Comparison of ENCODE assay signal across 11 cellular contexts in the genomic region with DNA sequence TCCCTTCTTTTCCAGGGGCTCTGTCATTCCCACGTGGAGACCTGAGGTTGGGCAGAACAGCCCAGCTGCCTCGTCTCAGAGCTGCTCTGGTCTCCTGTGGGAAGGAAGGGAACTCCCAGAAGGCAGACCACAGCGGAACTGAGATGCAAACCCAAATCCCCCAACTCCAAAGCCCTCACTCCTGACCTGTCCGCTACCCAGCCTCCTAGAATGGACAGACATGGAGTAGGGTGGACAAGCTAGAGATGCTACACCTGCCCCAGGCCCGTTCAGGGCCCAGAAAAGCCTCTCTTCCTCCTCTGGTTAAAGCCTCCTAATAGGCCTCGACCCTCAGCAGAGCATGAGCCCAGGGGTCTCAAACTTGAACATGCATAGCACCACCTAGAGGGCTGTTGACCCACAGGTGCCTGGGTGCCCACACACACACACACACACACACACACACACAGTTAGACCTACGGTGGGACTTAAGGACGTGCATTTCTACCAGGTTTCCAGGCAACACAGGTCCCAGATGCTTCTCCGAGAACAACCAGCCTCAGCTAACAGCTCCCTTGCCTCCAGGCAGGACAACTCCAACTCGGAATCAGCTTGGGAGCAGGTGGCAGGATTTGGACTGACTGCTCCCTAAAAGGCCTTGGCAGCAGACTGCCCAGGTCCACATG.
DNase-seq lines count a peak whose midpoint lies in the region; ATAC-seq and TF ChIP-seq lines count a peak whose summit lies in the region.
"Had no signal": no experiment of that assay in that cellular context is flagged by ENCODE, and none has a peak within 500 bp of the region (broad histone marks: within the 10 kb centered on the region; RNA-seq: fewer than 3 reads in every experiment).

No MANE protein-coding gene starts in this region.

- peak overlapping the region in 1 of 2 experiments; percentile 76; a peak in 2 of 4 replicates for H3K27ac ChIP-seq in SK-N-SH (ENCODE audit: low read depth in 2 of 2, low read length in 1 of 2)
- H3K27ac ChIP-seq in urinary bladder (ENCODE audit: low read depth): peak overlapping the region; percentile 76

- CTCF ChIA-PET in SK-N-SH (lab: Yijun Ruan, JAX): interaction anchor here (0.6 to 3.8 kb wide), 20 partner anchors 9 to 1019 kb away, joined by 3 to 13 read pairs (median 4); partner anchors contain the start of gene TNS1

- H3K27me3 ChIP-seq in SK-N-SH (ENCODE audit: insufficient read depth): no peaks in the 10 kb centered on the region

- ATAC-seq in SK-N-SH treated with all-trans-retinoic acid at 6 μM for 48 hours (no peak), GM21381 (IDR thresholded peaks at IDR 0.05; ENCODE audit: unreplicated experiment) (no peak), GM21390 (IDR thresholded peaks at IDR 0.05; ENCODE audit: unreplicated experiment) (no peak)
- ATAC-seq: naive thymus-derived CD4-positive, alpha-beta T cell had no signal

- TF ChIP-seq CTCF in SK-N-SH (IDR thresholded peaks at IDR 0.05) (peak; percentile 16), endothelial cell (IDR thresholded peaks at IDR 0.05; ENCODE audit: unreplicated experiment) (no peak), nephron (IDR thresholded peaks at IDR 0.05; ENCODE audit: unreplicated experiment in 3 of 3) (no peak)

- H3K36me3 ChIP-seq in SK-N-SH (replicated peaks in 1 of 2; ENCODE audit: control insufficient read depth in 1 of 2, insufficient read depth in 2 of 2, low read length in 1 of 2) (peaks cover 8 to 16% of the 10 kb centered on the region in 2 experiments), urinary bladder (ENCODE audit: insufficient read depth) (no peaks in the 10 kb centered on the region)

- POLR2A ChIA-PET in SK-N-SH (lab: Yijun Ruan, JAX): interaction anchor here (0.7 to 1.8 kb wide), 5 partner anchors 9 to 96 kb away, joined by 3 to 8 read pairs (median 6); no protein-coding TSS in a partner anchor

- H2AFZ ChIP-seq in SK-N-SH (ENCODE audit: low read depth): no peak overlapping the region

- peak; percentile 16; the same call in 1 of the 2 replicates for TF ChIP-seq RAD21 in SK-N-SH (IDR thresholded peaks at IDR 0.05; ENCODE audit: low read length)

- H3K79me2 ChIP-seq in SK-N-SH (ENCODE audit: insufficient read depth): peaks cover 94% of the 10 kb centered on the region

- peak; percentile 61 for DNase-seq in SK-N-SH
- DNase-seq in endothelial cell (ENCODE audit: low spot score): no peak
- no peak for DNase-seq in NCI-H146 (lab: John Stamatoyannopoulos, UW)
- DNase-seq: naive thymus-derived CD4-positive, alpha-beta T cell; stimulated activated naive CD4-positive, alpha-beta T cell had no signal

- peaks cover 66% of the 10 kb centered on the region for H4K20me1 ChIP-seq in SK-N-SH (ENCODE audit: insufficient read depth)

- H3K9me3 Mint-ChIP-seq in endothelial cell (ENCODE audit: unreplicated experiment) (no peaks in the 10 kb centered on the region), nephron (no peaks in the 10 kb centered on the region)
- H3K9me3 Mint-ChIP-seq: naive thymus-derived CD4-positive, alpha-beta T cell had no signal

- H3K4me2 ChIP-seq in SK-N-SH: no peak overlapping the region
- H3K4me2 ChIP-seq: A549 had no signal

- H3K9me2 ChIP-seq in SK-N-SH: no peaks in the 10 kb centered on the region

- H3K4me1 Mint-ChIP-seq in endothelial cell (ENCODE audit: unreplicated experiment) (peaks cover 54% of the 10 kb centered on the region), nephron (peaks cover 65% of the 10 kb centered on the region)

- no peak overlapping the region for H3K9ac ChIP-seq in SK-N-SH

- WGBS in SK-N-SH (ENCODE audit: low lambda C conversion rate): 89% methylated on average over 5 of the region's 10 CpGs
- 50% methylated on average over 10 of the region's 10 CpGs for WGBS in urinary bladder

- H3F3A ChIP-seq in SK-N-SH (replicated peaks; ENCODE audit: insufficient read depth): peaks cover 7% of the 10 kb centered on the region

- H3K4me3 ChIP-seq in SK-N-SH (ENCODE audit: low read depth in 2 of 2, low read length in 1 of 2): no peak overlapping the region
- H3K4me3 ChIP-seq in urinary bladder (ENCODE audit: low read depth, low read length): no peak overlapping the region
- H3K4me3 ChIP-seq: A549 had no signal

- peaks cover 7% of the 10 kb centered on the region for H3K36me3 Mint-ChIP-seq in endothelial cell (ENCODE audit: low read depth, unreplicated experiment)
- peaks cover 5% of the 10 kb centered on the region for H3K36me3 Mint-ChIP-seq in nephron (ENCODE audit: low read depth)
- H3K36me3 Mint-ChIP-seq: naive thymus-derived CD4-positive, alpha-beta T cell had no signal

- H3K27me3 Mint-ChIP-seq in endothelial cell (ENCODE audit: unreplicated experiment) (peaks cover 15% of the 10 kb centered on the region), nephron (ENCODE audit: low read depth) (no peaks in the 10 kb centered on the region)

- TF ChIP-seq EP300 in SK-N-SH (IDR thresholded peaks at IDR 0.05; ENCODE audit: borderline replicate concordance in 1 of 2, low read depth in 1 of 2, low read length in 1 of 2): no peak

- peak overlapping the region; percentile 67 for H3K4me3 Mint-ChIP-seq in endothelial cell (ENCODE audit: unreplicated experiment)
- no peak overlapping the region for H3K4me3 Mint-ChIP-seq in nephron
- H3K4me3 Mint-ChIP-seq: naive thymus-derived CD4-positive, alpha-beta T cell had no signal

- peaks cover 19 to 78% of the 10 kb centered on the region in 2 experiments; a peak in 2 of 4 replicates for H3K4me1 ChIP-seq in SK-N-SH (ENCODE audit: control insufficient read depth in 1 of 2, insufficient read depth in 2 of 2, low read depth in 1 of 2, low read length in 1 of 2)
- H3K4me1 ChIP-seq in urinary bladder (ENCODE audit: insufficient read depth): no peaks in the 10 kb centered on the region

- H3K9me3 ChIP-seq in SK-N-SH: no peaks in the 10 kb centered on the region
- H3K9me3 ChIP-seq: A549 had no signal

- H3K27ac Mint-ChIP-seq in endothelial cell (ENCODE audit: unreplicated experiment) (no peak overlapping the region), nephron (peak overlapping the region in 2 of 3 experiments; percentile 32 to 79)
- H3K27ac Mint-ChIP-seq: naive thymus-derived CD4-positive, alpha-beta T cell had no signal

TF ChIP-seq in SK-N-SH, 30 proteins besides CTCF, POLR2A, EP300 and RAD21:
- no peak for TF ChIP-seq FOXM1 (IDR thresholded peaks at IDR 0.05; ENCODE audit: low read depth)
- TF ChIP-seq SMC3 (IDR thresholded peaks at IDR 0.05; ENCODE audit: low read depth, low read length): peak; percentile 21; the same call in 1 of the 2 replicates

TF ChIP-seq in SK-N-SH treated with all-trans-retinoic acid at 6 μM for 48 hours, 23 proteins besides CTCF, POLR2A, EP300 and RAD21:
- TF ChIP-seq ARNTL (CRISPR knock-in tag; IDR thresholded peaks at IDR 0.05; ENCODE audit: borderline replicate concordance, low read depth) (no peak), ZNF8 (CRISPR knock-in tag; IDR thresholded peaks at IDR 0.05) (no peak), ISL1 (CRISPR knock-in tag; IDR thresholded peaks at IDR 0.05) (no peak), SNAI2 (CRISPR knock-in tag; IDR thresholded peaks at IDR 0.05) (no peak), ZNF565 (CRISPR knock-in tag; conservative IDR thresholded peaks at IDR 0.05; ENCODE audit: low read depth) (no peak), ZFP30 (CRISPR knock-in tag; IDR thresholded peaks at IDR 0.05) (no peak), OSR1 (CRISPR knock-in tag; IDR thresholded peaks at IDR 0.05) (no peak)
- TF ChIP-seq, protein P1, sequence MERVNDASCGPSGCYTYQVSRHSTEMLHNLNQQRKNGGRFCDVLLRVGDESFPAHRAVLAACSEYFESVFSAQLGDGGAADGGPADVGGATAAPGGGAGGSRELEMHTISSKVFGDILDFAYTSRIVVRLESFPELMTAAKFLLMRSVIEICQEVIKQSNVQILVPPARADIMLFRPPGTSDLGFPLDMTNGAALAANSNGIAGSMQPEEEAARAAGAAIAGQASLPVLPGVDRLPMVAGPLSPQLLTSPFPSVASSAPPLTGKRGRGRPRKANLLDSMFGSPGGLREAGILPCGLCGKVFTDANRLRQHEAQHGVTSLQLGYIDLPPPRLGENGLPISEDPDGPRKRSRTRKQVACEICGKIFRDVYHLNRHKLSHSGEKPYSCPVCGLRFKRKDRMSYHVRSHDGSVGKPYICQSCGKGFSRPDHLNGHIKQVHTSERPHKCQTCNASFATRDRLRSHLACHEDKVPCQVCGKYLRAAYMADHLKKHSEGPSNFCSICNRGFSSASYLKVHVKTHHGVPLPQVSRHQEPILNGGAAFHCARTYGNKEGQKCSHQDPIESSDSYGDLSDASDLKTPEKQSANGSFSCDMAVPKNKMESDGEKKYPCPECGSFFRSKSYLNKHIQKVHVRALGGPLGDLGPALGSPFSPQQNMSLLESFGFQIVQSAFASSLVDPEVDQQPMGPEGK (CRISPR knock-in tag; IDR thresholded peaks at IDR 0.05; ENCODE audit: borderline replicate concordance): no peak
